In the genomic region with DNA sequence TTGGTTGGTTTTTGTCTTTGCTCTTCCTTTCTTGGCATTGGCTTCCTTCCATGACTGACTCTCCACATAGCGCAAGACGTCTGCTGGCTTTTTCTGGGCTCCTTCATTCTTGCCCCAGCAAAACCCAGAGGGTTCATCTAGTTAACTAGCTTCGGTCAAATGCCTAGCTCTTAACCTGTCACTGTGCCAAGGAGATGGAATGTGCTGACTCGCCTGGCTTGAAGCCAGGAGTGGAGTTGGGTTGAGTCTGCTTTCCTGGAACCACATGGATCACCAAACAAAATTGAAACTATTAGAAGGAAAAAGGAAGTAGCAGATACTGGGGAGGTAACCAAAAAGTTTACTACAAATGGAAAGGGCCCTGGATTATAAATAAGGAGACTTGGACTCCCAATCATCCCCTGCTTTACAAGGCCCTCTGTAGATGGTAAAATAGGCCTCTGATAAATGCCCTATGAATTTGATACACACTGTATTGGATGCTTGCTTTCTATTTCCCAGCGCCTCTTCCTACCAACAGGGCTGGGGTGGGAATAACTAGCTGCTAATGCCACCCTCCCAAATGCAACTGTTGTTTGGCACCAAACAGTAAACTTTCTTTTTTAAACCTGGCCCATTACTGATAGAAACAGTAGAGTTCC, we compare ENCODE assay signal across 1 cellular context.
A peak's percentile ranks its signal among the peaks of the same experiment; 100 is the strongest.
TF ChIP-seq lines count a peak whose summit lies in the region.

No MANE protein-coding gene starts in this region.

TF ChIP-seq in HepG2, 621 proteins besides CTCF, POLR2A, EP300 and RAD21 (continued from another document):
- TF ChIP-seq, protein P1, sequence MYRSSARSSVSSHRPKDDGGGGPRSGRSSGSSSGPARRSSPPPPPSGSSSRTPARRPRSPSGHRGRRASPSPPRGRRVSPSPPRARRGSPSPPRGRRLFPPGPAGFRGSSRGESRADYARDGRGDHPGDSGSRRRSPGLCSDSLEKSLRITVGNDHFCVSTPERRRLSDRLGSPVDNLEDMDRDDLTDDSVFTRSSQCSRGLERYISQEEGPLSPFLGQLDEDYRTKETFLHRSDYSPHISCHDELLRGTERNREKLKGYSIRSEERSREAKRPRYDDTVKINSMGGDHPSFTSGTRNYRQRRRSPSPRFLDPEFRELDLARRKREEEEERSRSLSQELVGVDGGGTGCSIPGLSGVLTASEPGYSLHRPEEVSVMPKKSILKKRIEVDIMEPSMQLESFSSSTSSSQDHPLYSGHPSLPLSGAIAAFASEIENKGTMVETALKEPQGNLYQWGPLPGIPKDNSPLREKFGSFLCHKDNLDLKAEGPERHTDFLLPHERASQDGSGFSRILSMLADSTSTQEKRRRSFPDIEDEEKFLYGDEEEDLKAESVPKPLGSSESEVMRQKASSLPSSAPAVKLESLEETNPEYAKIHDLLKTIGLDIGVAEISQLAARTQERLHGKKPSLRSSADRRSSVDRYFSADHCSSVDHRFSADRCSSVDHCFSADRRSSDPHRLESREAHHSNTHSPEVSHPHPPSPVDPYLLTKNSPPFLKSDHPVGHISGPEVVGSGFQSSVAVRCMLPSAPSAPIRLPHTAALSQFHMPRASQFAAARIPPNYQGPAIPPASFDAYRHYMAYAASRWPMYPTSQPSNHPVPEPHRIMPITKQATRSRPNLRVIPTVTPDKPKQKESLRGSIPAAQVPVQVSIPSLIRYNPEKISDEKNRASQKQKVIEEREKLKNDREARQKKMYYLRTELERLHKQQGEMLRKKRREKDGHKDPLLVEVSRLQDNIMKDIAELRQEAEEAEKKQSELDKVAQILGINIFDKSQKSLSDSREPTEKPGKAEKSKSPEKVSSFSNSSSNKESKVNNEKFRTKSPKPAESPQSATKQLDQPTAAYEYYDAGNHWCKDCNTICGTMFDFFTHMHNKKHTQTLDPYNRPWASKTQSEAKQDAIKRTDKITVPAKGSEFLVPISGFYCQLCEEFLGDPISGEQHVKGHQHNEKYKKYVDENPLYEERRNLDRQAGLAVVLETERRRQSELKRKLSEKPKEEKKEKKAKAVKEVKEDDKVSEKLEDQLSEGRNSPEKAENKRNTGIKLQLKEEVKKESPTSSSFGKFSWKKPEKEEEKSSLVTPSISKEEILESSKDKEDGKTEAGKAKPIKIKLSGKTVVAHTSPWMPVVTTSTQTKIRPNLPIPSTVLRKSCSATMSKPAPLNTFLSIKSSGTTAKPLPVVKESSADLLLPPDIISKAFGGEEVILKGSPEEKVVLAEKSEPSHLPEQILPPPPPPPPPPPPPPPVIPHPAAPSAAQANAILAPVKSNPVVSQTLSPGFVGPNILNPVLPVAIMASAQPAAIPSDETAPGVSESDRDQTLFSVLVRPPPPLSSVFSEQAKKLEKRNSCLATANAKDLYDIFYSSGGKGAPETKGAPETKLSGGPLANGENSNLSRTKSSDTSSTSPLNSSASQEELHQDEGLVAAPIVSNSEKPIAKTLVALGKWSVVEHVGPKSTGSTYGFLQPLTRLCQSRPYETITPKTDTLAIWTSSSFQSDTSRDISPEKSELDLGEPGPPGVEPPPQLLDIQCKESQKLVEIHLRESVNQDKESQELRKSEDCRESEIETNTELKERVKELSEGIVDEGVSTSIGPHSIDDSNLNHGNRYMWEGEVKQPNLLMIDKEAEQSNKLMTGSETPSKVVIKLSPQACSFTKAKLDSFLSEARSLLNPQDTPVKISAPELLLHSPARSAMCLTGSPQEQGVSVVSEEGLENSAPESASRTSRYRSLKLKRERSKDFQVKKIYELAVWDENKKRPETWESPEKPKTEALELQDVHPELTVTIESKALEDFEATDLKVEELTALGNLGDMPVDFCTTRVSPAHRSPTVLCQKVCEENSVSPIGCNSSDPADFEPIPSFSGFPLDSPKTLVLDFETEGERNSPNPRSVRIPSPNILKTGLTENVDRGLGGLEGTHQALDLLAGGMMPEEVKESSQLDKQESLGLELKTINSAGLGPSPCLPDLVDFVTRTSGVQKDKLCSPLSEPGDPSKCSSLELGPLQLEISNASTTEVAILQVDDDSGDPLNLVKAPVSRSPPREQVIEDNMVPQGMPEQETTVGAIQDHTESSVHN (CRISPR knock-in tag; IDR thresholded peaks at IDR 0.05): no peak
- TF ChIP-seq, protein P2, sequence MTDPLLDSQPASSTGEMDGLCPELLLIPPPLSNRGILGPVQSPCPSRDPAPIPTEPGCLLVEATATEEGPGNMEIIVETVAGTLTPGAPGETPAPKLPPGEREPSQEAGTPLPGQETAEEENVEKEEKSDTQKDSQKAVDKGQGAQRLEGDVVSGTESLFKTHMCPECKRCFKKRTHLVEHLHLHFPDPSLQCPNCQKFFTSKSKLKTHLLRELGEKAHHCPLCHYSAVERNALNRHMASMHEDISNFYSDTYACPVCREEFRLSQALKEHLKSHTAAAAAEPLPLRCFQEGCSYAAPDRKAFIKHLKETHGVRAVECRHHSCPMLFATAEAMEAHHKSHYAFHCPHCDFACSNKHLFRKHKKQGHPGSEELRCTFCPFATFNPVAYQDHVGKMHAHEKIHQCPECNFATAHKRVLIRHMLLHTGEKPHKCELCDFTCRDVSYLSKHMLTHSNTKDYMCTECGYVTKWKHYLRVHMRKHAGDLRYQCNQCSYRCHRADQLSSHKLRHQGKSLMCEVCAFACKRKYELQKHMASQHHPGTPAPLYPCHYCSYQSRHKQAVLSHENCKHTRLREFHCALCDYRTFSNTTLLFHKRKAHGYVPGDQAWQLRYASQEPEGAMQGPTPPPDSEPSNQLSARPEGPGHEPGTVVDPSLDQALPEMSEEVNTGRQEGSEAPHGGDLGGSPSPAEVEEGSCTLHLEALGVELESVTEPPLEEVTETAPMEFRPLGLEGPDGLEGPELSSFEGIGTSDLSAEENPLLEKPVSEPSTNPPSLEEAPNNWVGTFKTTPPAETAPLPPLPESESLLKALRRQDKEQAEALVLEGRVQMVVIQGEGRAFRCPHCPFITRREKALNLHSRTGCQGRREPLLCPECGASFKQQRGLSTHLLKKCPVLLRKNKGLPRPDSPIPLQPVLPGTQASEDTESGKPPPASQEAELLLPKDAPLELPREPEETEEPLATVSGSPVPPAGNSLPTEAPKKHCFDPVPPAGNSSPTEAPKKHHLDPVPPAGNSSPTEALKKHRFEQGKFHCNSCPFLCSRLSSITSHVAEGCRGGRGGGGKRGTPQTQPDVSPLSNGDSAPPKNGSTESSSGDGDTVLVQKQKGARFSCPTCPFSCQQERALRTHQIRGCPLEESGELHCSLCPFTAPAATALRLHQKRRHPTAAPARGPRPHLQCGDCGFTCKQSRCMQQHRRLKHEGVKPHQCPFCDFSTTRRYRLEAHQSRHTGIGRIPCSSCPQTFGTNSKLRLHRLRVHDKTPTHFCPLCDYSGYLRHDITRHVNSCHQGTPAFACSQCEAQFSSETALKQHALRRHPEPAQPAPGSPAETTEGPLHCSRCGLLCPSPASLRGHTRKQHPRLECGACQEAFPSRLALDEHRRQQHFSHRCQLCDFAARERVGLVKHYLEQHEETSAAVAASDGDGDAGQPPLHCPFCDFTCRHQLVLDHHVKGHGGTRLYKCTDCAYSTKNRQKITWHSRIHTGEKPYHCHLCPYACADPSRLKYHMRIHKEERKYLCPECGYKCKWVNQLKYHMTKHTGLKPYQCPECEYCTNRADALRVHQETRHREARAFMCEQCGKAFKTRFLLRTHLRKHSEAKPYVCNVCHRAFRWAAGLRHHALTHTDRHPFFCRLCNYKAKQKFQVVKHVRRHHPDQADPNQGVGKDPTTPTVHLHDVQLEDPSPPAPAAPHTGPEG (CRISPR knock-in tag; IDR thresholded peaks at IDR 0.05): no peak
- TF ChIP-seq BCL6 (CRISPR knock-in tag; IDR thresholded peaks at IDR 0.05) (peak; percentile 8; the same call in 1 of the 2 replicates), ZNF441 (CRISPR knock-in tag; IDR thresholded peaks at IDR 0.05; ENCODE audit: borderline replicate concordance) (peak; percentile 90), SAP130 (CRISPR knock-in tag; IDR thresholded peaks at IDR 0.05; ENCODE audit: low read depth) (peak; percentile 60), NFIC (IDR thresholded peaks at IDR 0.05; ENCODE audit: low read length) (0 out of 2 replicates have a peak, but pooled peaks have one; percentile 58), SKI (IDR thresholded peaks at IDR 0.05; ENCODE audit: partially characterized antibody) (no peak), TEAD3 (CRISPR knock-in tag; optimal IDR thresholded peaks at IDR 0.05; ENCODE audit: borderline replicate concordance) (peak; percentile 92), MAFF (IDR thresholded peaks at IDR 0.05; ENCODE audit: low read depth, low read length) (peak; percentile 83), FOXP1 (IDR thresholded peaks at IDR 0.05) (no peak), FOXP1 (CRISPR knock-in tag; IDR thresholded peaks at IDR 0.05) (no peak), REPIN1 (CRISPR knock-in tag; IDR thresholded peaks at IDR 0.05; ENCODE audit: borderline replicate concordance, low read depth) (no peak), FOXK2 (IDR thresholded peaks at IDR 0.05) (no peak), ONECUT2 (CRISPR knock-in tag; IDR thresholded peaks at IDR 0.05) (no peak), ZNF644 (CRISPR knock-in tag; IDR thresholded peaks at IDR 0.05; ENCODE audit: low read depth) (0 out of 2 replicates have a peak, but pooled peaks have one; percentile 34), ZNF124 (CRISPR knock-in tag; IDR thresholded peaks at IDR 0.05) (no peak), FOSL2 (CRISPR knock-in tag; IDR thresholded peaks at IDR 0.05) (peak; percentile 62), MAFG (CRISPR knock-in tag; IDR thresholded peaks at IDR 0.05) (peak; percentile 78)
- TF ChIP-seq, protein P3, sequence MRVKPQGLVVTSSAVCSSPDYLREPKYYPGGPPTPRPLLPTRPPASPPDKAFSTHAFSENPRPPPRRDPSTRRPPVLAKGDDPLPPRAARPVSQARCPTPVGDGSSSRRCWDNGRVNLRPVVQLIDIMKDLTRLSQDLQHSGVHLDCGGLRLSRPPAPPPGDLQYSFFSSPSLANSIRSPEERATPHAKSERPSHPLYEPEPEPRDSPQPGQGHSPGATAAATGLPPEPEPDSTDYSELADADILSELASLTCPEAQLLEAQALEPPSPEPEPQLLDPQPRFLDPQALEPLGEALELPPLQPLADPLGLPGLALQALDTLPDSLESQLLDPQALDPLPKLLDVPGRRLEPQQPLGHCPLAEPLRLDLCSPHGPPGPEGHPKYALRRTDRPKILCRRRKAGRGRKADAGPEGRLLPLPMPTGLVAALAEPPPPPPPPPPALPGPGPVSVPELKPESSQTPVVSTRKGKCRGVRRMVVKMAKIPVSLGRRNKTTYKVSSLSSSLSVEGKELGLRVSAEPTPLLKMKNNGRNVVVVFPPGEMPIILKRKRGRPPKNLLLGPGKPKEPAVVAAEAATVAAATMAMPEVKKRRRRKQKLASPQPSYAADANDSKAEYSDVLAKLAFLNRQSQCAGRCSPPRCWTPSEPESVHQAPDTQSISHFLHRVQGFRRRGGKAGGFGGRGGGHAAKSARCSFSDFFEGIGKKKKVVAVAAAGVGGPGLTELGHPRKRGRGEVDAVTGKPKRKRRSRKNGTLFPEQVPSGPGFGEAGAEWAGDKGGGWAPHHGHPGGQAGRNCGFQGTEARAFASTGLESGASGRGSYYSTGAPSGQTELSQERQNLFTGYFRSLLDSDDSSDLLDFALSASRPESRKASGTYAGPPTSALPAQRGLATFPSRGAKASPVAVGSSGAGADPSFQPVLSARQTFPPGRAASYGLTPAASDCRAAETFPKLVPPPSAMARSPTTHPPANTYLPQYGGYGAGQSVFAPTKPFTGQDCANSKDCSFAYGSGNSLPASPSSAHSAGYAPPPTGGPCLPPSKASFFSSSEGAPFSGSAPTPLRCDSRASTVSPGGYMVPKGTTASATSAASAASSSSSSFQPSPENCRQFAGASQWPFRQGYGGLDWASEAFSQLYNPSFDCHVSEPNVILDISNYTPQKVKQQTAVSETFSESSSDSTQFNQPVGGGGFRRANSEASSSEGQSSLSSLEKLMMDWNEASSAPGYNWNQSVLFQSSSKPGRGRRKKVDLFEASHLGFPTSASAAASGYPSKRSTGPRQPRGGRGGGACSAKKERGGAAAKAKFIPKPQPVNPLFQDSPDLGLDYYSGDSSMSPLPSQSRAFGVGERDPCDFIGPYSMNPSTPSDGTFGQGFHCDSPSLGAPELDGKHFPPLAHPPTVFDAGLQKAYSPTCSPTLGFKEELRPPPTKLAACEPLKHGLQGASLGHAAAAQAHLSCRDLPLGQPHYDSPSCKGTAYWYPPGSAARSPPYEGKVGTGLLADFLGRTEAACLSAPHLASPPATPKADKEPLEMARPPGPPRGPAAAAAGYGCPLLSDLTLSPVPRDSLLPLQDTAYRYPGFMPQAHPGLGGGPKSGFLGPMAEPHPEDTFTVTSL (CRISPR knock-in tag; IDR thresholded peaks at IDR 0.05; ENCODE audit: borderline replicate concordance): no peak
- TF ChIP-seq, protein P4, sequence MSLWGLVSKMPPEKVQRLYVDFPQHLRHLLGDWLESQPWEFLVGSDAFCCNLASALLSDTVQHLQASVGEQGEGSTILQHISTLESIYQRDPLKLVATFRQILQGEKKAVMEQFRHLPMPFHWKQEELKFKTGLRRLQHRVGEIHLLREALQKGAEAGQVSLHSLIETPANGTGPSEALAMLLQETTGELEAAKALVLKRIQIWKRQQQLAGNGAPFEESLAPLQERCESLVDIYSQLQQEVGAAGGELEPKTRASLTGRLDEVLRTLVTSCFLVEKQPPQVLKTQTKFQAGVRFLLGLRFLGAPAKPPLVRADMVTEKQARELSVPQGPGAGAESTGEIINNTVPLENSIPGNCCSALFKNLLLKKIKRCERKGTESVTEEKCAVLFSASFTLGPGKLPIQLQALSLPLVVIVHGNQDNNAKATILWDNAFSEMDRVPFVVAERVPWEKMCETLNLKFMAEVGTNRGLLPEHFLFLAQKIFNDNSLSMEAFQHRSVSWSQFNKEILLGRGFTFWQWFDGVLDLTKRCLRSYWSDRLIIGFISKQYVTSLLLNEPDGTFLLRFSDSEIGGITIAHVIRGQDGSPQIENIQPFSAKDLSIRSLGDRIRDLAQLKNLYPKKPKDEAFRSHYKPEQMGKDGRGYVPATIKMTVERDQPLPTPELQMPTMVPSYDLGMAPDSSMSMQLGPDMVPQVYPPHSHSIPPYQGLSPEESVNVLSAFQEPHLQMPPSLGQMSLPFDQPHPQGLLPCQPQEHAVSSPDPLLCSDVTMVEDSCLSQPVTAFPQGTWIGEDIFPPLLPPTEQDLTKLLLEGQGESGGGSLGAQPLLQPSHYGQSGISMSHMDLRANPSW (CRISPR knock-in tag; IDR thresholded peaks at IDR 0.05; ENCODE audit: borderline replicate concordance): no peak
TF ChIP-seq in HepG2: peak in this region for 11.
